ENCODE assay signal across 9 cellular contexts in the genomic region with DNA sequence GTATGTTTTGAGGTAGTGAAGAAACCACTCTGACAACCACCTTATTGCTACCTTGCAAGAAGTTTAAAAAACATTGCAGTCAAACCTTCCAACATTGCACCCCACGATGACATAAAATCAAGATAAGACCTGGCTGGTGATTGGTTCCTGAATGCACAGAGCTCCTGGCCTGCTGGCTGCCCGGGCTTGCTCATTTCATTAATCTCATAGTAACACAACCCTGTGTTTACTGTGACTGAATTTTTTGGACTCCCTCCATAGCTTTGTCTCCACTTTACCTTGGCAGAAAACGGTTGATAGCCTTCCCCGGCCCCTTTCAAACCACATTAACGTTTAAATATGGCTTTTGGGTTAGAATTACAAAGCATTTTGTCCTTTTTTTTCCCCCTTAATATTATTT. TPM values are rescaled to one million over a fixed set of nuclear protein-coding genes. Genes with fewer than 3 reads are reported as not detected.
DNase-seq lines count a peak whose midpoint lies in the region; ATAC-seq and TF ChIP-seq lines count a peak whose summit lies in the region.
"Had no signal": no experiment of that assay in that cellular context is flagged by ENCODE, and none has a peak within 500 bp of the region (broad histone marks: within the 10 kb centered on the region; RNA-seq: fewer than 3 reads in every experiment).

No MANE protein-coding gene starts in this region.

- TF ChIP-seq CTCF in breast epithelium (IDR thresholded peaks at IDR 0.05) = no peak
- no peak for TF ChIP-seq CTCF in lower lobe of right lung (IDR thresholded peaks at IDR 0.05)

- peak; percentile 71 for DNase-seq in DMS 273 (lab: John Stamatoyannopoulos, UW; ENCODE audit: unreplicated experiment)
- peak; percentile 46 for DNase-seq in NCI-H2029 (lab: John Stamatoyannopoulos, UW)
- peak in 1 of 2 donors; percentile 56 for DNase-seq in breast epithelium (ENCODE audit: low spot score in 2 of 2)
- no peak for DNase-seq in lower lobe of right lung
- DNase-seq in substantia nigra (lab: John Stamatoyannopoulos, UW) = no peak
- DNase-seq in stimulated activated CD4-positive, alpha-beta T cell treated with anti-CD3 and anti-CD28 coated beads, Interleukin-1b, Interleukin-23, amount 100 ng/mL, for 48 hours = no peak

- H3K9me3 ChIP-seq in breast epithelium (no peaks in the 10 kb centered on the region), lower lobe of right lung (no peaks in the 10 kb centered on the region)

- peak overlapping the region; percentile 30 to 60 for H3K27ac ChIP-seq in breast epithelium
- no peak overlapping the region for H3K27ac ChIP-seq in lower lobe of right lung
- H3K27ac ChIP-seq in substantia nigra (ENCODE audit: low read depth, low read length, poor library complexity, severe bottlenecking) = no peak overlapping the region

- ATAC-seq in lower lobe of right lung (peak; percentile 84 to 88), GM21529 (IDR thresholded peaks at IDR 0.05; ENCODE audit: unreplicated experiment) (no peak), HG03460 (IDR thresholded peaks at IDR 0.05; ENCODE audit: unreplicated experiment) (no peak)
- ATAC-seq: WTC11 had no signal

- TF ChIP-seq POLR2A in breast epithelium (IDR thresholded peaks at IDR 0.05) = no peak

- H3K4me1 ChIP-seq in breast epithelium (peaks cover 0 to 3% of the 10 kb centered on the region in 2 donors), lower lobe of right lung (peaks cover 14% of the 10 kb centered on the region)

- H3K27me3 ChIP-seq in breast epithelium (no peaks in the 10 kb centered on the region), lower lobe of right lung (ENCODE audit: low read depth) (no peaks in the 10 kb centered on the region)

- intact Hi-C loops in breast epithelium (cut with DNase I; ENCODE audit: low total_unique reads) (no loop called here), lower lobe of right lung (cut with DNase I) (no loop called here)

- H3K36me3 ChIP-seq in breast epithelium (no peaks in the 10 kb centered on the region), lower lobe of right lung (no peaks in the 10 kb centered on the region)

- H3K4me3 ChIP-seq in breast epithelium = no peak overlapping the region
- no peak overlapping the region for H3K4me3 ChIP-seq in lower lobe of right lung

RNA-seq across cellular contexts. Expression of a gene that starts 27.5 kb away (rescaled TPM):
- total RNA-seq in breast epithelium = 10 to 100 TPM in 1 of 3 donors, 1 to 10 TPM in 1, under 1 TPM in 1; 0.48 to 18.7 (median 8.0) TPM
- 10.6 TPM for total RNA-seq in lower lobe of right lung

Comparison
In these comparisons a context has a peak if more than half of its experiments do, and no peak if none do; other contexts are left out.
1. DNase-seq: peak in DMS 273 (single experiment) and NCI-H2029 (single experiment); none in lower lobe of right lung (single experiment), substantia nigra (0 of 49) and stimulated activated CD4-positive, alpha-beta T cell treated with anti-CD3 and anti-CD28 coated beads, Interleukin-1b, Interleukin-23, amount 100 ng/mL, for 48 hours (single experiment).
2. H3K27ac ChIP-seq: peak in breast epithelium (2 of 2); none in lower lobe of right lung (single experiment) and substantia nigra (single experiment).
3. ATAC-seq: peak in lower lobe of right lung (2 of 2); none in GM21529 (single experiment) and HG03460 (single experiment).